Comparison of ENCODE assay signal across 1 cellular context in the genomic region with DNA sequence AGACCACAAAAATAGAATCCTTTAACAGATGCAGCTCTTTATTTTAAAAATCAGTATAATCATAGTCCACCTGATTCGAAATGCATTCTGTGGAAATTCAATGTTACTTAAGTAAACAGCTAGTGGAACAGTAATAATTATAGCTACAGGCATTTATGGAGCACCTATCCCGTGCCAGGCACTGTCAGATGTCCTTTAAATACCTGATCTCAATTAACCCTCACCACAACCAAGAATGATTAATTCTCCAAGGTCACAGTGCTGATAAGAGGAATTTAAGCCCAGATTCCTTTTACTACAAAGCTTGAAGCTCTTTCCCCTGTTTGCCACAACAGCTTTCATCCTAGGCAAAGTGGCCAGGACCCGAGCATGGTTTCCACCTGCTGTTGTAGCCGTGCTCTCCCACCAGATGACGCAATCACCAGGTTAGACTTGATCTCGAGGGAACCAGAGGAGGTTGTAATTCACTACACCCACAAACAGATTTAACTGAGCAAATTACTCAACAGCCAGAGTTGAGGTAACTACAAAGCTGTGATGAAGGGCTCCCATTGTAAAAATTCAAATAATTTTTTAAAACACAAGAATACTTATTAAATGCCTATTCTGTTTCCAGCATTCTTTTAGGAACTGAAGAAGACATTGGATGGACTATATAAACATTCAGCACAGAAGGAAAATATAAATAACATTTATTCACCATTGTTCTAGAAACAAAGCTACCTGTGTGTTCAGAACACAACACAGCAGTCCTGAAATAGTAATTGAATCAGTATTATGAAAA.
TF ChIP-seq lines count a peak whose summit lies in the region.

No MANE protein-coding gene starts in this region.

TF ChIP-seq in HepG2, 621 proteins besides CTCF, POLR2A, EP300 and RAD21 (continued from another document and continues in another):
- TF ChIP-seq, protein P1, sequence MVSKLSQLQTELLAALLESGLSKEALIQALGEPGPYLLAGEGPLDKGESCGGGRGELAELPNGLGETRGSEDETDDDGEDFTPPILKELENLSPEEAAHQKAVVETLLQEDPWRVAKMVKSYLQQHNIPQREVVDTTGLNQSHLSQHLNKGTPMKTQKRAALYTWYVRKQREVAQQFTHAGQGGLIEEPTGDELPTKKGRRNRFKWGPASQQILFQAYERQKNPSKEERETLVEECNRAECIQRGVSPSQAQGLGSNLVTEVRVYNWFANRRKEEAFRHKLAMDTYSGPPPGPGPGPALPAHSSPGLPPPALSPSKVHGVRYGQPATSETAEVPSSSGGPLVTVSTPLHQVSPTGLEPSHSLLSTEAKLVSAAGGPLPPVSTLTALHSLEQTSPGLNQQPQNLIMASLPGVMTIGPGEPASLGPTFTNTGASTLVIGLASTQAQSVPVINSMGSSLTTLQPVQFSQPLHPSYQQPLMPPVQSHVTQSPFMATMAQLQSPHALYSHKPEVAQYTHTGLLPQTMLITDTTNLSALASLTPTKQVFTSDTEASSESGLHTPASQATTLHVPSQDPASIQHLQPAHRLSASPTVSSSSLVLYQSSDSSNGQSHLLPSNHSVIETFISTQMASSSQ (IDR thresholded peaks at IDR 0.05; ENCODE audit: low read depth) = no peak
- TF ChIP-seq, protein P1 (CRISPR knock-in tag; IDR thresholded peaks at IDR 0.05; ENCODE audit: borderline replicate concordance) = no peak
- TF ChIP-seq ZNF317 (CRISPR knock-in tag; IDR thresholded peaks at IDR 0.05) = no peak
- no peak for TF ChIP-seq ZEB1 (IDR thresholded peaks at IDR 0.05; ENCODE audit: insufficient replicate concordance, low read depth)
- TF ChIP-seq CHD4 (IDR thresholded peaks at IDR 0.05; ENCODE audit: borderline replicate concordance, low read length) = no peak
- TF ChIP-seq YY1 (IDR thresholded peaks at IDR 0.05; ENCODE audit: insufficient read depth, insufficient replicate concordance, low read depth, low read length) = no peak
- TF ChIP-seq, protein P2, sequence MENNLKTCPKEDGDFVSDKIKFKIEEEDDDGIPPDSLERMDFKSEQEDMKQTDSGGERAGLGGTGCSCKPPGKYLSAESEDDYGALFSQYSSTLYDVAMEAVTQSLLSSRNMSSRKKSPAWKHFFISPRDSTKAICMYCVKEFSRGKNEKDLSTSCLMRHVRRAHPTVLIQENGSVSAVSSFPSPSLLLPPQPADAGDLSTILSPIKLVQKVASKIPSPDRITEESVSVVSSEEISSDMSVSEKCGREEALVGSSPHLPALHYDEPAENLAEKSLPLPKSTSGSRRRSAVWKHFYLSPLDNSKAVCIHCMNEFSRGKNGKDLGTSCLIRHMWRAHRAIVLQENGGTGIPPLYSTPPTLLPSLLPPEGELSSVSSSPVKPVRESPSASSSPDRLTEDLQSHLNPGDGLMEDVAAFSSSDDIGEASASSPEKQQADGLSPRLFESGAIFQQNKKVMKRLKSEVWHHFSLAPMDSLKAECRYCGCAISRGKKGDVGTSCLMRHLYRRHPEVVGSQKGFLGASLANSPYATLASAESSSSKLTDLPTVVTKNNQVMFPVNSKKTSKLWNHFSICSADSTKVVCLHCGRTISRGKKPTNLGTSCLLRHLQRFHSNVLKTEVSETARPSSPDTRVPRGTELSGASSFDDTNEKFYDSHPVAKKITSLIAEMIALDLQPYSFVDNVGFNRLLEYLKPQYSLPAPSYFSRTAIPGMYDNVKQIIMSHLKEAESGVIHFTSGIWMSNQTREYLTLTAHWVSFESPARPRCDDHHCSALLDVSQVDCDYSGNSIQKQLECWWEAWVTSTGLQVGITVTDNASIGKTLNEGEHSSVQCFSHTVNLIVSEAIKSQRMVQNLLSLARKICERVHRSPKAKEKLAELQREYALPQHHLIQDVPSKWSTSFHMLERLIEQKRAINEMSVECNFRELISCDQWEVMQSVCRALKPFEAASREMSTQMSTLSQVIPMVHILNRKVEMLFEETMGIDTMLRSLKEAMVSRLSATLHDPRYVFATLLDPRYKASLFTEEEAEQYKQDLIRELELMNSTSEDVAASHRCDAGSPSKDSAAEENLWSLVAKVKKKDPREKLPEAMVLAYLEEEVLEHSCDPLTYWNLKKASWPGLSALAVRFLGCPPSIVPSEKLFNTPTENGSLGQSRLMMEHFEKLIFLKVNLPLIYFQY (CRISPR knock-in tag; IDR thresholded peaks at IDR 0.05; ENCODE audit: borderline replicate concordance) = no peak
- no peak for TF ChIP-seq MEIS2 (CRISPR knock-in tag; IDR thresholded peaks at IDR 0.05)
- TF ChIP-seq HOXA5 (CRISPR knock-in tag; IDR thresholded peaks at IDR 0.05) = no peak
- TF ChIP-seq ZNF616 (CRISPR knock-in tag; IDR thresholded peaks at IDR 0.05; ENCODE audit: low read depth) = no peak
- TF ChIP-seq, protein P3, sequence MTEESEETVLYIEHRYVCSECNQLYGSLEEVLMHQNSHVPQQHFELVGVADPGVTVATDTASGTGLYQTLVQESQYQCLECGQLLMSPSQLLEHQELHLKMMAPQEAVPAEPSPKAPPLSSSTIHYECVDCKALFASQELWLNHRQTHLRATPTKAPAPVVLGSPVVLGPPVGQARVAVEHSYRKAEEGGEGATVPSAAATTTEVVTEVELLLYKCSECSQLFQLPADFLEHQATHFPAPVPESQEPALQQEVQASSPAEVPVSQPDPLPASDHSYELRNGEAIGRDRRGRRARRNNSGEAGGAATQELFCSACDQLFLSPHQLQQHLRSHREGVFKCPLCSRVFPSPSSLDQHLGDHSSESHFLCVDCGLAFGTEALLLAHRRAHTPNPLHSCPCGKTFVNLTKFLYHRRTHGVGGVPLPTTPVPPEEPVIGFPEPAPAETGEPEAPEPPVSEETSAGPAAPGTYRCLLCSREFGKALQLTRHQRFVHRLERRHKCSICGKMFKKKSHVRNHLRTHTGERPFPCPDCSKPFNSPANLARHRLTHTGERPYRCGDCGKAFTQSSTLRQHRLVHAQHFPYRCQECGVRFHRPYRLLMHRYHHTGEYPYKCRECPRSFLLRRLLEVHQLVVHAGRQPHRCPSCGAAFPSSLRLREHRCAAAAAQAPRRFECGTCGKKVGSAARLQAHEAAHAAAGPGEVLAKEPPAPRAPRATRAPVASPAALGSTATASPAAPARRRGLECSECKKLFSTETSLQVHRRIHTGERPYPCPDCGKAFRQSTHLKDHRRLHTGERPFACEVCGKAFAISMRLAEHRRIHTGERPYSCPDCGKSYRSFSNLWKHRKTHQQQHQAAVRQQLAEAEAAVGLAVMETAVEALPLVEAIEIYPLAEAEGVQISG (CRISPR knock-in tag; IDR thresholded peaks at IDR 0.05) = no peak
- TF ChIP-seq, protein P4, sequence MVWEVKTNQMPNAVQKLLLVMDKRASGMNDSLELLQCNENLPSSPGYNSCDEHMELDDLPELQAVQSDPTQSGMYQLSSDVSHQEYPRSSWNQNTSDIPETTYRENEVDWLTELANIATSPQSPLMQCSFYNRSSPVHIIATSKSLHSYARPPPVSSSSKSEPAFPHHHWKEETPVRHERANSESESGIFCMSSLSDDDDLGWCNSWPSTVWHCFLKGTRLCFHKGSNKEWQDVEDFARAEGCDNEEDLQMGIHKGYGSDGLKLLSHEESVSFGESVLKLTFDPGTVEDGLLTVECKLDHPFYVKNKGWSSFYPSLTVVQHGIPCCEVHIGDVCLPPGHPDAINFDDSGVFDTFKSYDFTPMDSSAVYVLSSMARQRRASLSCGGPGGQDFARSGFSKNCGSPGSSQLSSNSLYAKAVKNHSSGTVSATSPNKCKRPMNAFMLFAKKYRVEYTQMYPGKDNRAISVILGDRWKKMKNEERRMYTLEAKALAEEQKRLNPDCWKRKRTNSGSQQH (CRISPR knock-in tag; IDR thresholded peaks at IDR 0.05; ENCODE audit: low read depth) = no peak
- no peak for TF ChIP-seq ZIK1 (CRISPR knock-in tag; IDR thresholded peaks at IDR 0.05; ENCODE audit: borderline replicate concordance, low read depth)
- TF ChIP-seq, protein P5, sequence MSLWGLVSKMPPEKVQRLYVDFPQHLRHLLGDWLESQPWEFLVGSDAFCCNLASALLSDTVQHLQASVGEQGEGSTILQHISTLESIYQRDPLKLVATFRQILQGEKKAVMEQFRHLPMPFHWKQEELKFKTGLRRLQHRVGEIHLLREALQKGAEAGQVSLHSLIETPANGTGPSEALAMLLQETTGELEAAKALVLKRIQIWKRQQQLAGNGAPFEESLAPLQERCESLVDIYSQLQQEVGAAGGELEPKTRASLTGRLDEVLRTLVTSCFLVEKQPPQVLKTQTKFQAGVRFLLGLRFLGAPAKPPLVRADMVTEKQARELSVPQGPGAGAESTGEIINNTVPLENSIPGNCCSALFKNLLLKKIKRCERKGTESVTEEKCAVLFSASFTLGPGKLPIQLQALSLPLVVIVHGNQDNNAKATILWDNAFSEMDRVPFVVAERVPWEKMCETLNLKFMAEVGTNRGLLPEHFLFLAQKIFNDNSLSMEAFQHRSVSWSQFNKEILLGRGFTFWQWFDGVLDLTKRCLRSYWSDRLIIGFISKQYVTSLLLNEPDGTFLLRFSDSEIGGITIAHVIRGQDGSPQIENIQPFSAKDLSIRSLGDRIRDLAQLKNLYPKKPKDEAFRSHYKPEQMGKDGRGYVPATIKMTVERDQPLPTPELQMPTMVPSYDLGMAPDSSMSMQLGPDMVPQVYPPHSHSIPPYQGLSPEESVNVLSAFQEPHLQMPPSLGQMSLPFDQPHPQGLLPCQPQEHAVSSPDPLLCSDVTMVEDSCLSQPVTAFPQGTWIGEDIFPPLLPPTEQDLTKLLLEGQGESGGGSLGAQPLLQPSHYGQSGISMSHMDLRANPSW (CRISPR knock-in tag; IDR thresholded peaks at IDR 0.05; ENCODE audit: borderline replicate concordance) = no peak
- no peak for TF ChIP-seq ZNF430 (CRISPR knock-in tag; IDR thresholded peaks at IDR 0.05)
- no peak for TF ChIP-seq CHCHD3 (CRISPR knock-in tag; IDR thresholded peaks at IDR 0.05)
- TF ChIP-seq HHEX (CRISPR knock-in tag; IDR thresholded peaks at IDR 0.05) = no peak
- TF ChIP-seq, protein P6, sequence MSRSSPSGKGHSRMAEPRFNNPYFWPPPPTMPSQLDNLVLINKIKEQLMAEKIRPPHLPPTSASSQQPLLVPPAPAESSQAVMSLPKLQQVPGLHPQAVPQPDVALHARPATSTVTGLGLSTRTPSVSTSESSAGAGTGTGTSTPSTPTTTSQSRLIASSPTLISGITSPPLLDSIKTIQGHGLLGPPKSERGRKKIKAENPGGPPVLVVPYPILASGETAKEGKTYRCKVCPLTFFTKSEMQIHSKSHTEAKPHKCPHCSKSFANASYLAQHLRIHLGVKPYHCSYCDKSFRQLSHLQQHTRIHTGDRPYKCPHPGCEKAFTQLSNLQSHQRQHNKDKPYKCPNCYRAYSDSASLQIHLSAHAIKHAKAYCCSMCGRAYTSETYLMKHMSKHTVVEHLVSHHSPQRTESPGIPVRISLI (CRISPR knock-in tag; IDR thresholded peaks at IDR 0.05; ENCODE audit: borderline replicate concordance) = no peak
- no peak for TF ChIP-seq ZNF709 (CRISPR knock-in tag; IDR thresholded peaks at IDR 0.05)
- no peak for TF ChIP-seq ZNF589 (CRISPR knock-in tag; conservative IDR thresholded peaks at IDR 0.05)
- 0 out of 2 replicates have a peak, but pooled peaks have one; percentile 26 for TF ChIP-seq ISL2 (CRISPR knock-in tag; IDR thresholded peaks at IDR 0.05)
- TF ChIP-seq, protein P7, sequence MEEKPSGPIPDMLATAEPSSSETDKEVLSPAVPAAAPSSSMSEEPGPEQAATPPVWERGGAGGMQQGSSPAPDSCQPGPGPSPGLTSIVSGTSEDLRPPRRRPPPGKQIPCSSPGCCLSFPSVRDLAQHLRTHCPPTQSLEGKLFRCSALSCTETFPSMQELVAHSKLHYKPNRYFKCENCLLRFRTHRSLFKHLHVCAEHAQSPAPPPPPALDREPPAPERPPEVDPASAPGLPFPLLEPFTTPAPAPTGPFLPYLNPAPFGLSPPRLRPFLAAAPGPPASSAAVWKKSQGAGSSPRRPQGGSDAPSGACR (CRISPR knock-in tag; IDR thresholded peaks at IDR 0.05) = no peak
- no peak for TF ChIP-seq ZNF547 (CRISPR knock-in tag; IDR thresholded peaks at IDR 0.05)
- TF ChIP-seq KMT2A (CRISPR knock-in tag; IDR thresholded peaks at IDR 0.05) = peak; percentile 44; the same call in 1 of the 2 replicates
- TF ChIP-seq MYC (CRISPR knock-in tag; IDR thresholded peaks at IDR 0.05; ENCODE audit: borderline replicate concordance) = no peak
- TF ChIP-seq ZNF556 (CRISPR knock-in tag; IDR thresholded peaks at IDR 0.05; ENCODE audit: borderline replicate concordance) = no peak
- TF ChIP-seq ZSCAN22 (CRISPR knock-in tag; IDR thresholded peaks at IDR 0.05) = no peak
- TF ChIP-seq, protein P8, sequence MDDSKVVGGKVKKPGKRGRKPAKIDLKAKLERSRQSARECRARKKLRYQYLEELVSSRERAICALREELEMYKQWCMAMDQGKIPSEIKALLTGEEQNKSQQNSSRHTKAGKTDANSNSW (CRISPR knock-in tag; IDR thresholded peaks at IDR 0.05; ENCODE audit: borderline replicate concordance) = no peak
- TF ChIP-seq FOXJ3 (CRISPR knock-in tag; IDR thresholded peaks at IDR 0.05; ENCODE audit: borderline replicate concordance) = peak; percentile 45; the same call in 1 of the 2 replicates
- no peak for TF ChIP-seq RFXANK (CRISPR knock-in tag; IDR thresholded peaks at IDR 0.05)
- no peak for TF ChIP-seq ZNF17 (CRISPR knock-in tag; IDR thresholded peaks at IDR 0.05)
- TF ChIP-seq TMF1 (CRISPR knock-in tag; IDR thresholded peaks at IDR 0.05; ENCODE audit: low read depth) = no peak
- TF ChIP-seq ZNF121 (CRISPR knock-in tag; IDR thresholded peaks at IDR 0.05) = no peak
- TF ChIP-seq, protein P9, sequence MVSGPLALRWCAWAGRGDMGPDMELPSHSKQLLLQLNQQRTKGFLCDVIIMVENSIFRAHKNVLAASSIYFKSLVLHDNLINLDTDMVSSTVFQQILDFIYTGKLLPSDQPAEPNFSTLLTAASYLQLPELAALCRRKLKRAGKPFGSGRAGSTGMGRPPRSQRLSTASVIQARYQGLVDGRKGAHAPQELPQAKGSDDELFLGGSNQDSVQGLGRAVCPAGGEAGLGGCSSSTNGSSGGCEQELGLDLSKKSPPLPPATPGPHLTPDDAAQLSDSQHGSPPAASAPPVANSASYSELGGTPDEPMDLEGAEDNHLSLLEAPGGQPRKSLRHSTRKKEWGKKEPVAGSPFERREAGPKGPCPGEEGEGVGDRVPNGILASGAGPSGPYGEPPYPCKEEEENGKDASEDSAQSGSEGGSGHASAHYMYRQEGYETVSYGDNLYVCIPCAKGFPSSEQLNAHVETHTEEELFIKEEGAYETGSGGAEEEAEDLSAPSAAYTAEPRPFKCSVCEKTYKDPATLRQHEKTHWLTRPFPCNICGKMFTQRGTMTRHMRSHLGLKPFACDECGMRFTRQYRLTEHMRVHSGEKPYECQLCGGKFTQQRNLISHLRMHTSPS (CRISPR knock-in tag; IDR thresholded peaks at IDR 0.05; ENCODE audit: low read depth) = no peak
- no peak for TF ChIP-seq ZFY (CRISPR knock-in tag; IDR thresholded peaks at IDR 0.05)
- TF ChIP-seq FOXK1 (CRISPR knock-in tag; IDR thresholded peaks at IDR 0.05; ENCODE audit: borderline replicate concordance, low read depth) = no peak; the same call in 1 of the 2 replicates
- no peak for TF ChIP-seq NFYC (CRISPR knock-in tag; IDR thresholded peaks at IDR 0.05)
- peak; percentile 44; the same call in 1 of the 2 replicates for TF ChIP-seq SMAD3 (CRISPR knock-in tag; IDR thresholded peaks at IDR 0.05)
- no peak for TF ChIP-seq FIP1L1 (IDR thresholded peaks at IDR 0.05; ENCODE audit: borderline replicate concordance, insufficient read depth, low read depth, low read length)
- TF ChIP-seq ZBTB38 (CRISPR knock-in tag; IDR thresholded peaks at IDR 0.05) = no peak
